In the genomic region with DNA sequence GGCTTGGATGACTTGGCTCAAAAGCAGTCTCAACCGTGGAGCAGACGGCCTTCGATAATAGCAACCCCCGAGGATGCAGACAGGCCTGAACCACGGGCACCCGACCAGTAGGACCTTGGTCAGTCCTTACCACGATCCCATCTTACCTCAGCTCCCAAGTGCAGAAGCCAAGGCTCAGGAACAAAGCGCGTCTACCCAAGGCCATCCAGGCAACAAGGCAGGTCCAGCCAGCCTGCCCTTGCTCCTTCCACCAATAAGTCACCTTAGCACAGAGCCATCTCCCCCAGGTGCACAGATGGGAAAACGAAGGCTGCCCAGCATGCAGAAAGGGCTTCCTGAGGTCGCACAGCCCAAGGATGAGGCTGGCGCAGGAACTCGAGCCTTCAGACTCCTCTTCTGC, we compare ENCODE assay signal across 26 cellular contexts.
DNase-seq lines count a peak whose midpoint lies in the region; ATAC-seq and TF ChIP-seq lines count a peak whose summit lies in the region.
"Had no signal": no experiment of that assay in that cellular context is flagged by ENCODE, and none has a peak within 500 bp of the region (broad histone marks: within the 10 kb centered on the region; RNA-seq: fewer than 3 reads in every experiment).

No MANE protein-coding gene starts in this region.

- no peak for DNase-seq in activated CD8-positive, alpha-beta memory T cell treated with anti-CD3 and anti-CD28 coated beads, Interleukin-2, amount 10 ng/mL, durations not matched to agents 7 days and 5 days
- no peak for DNase-seq in activated CD8-positive, alpha-beta memory T cell treated with anti-CD3 and anti-CD28 coated beads, Interleukin-2, amount 50 U/mL, for 48 hours
- DNase-seq in CD8-positive, alpha-beta T cell, result no peak
- DNase-seq in naive thymus-derived CD4-positive, alpha-beta T cell, result no peak
- DNase-seq in GDM1 (lab: John Stamatoyannopoulos, UW) (no peak), cerebellar nuclear complex (lab: John Stamatoyannopoulos, UW) (no peak), NCI-H82 (lab: John Stamatoyannopoulos, UW) (no peak)
- DNase-seq: activated T-cell treated with anti-CD3 and anti-CD28 coated beads, Interleukin-2, amount 50 U/mL, for 1 hour; anterior cingulate cortex; C1 segment of cervical spinal cord; central memory CD4-positive, alpha-beta T cell; DMS 273 treated with DMSO at 0.1 percent for 48 hours; erythroblast; foreskin fibroblast; H7; heart right ventricle; naive B cell; NCI-H1092; NCI-H2029; NCI-H345; right cardiac atrium had no signal

- no peak overlapping the region for H3K4me3 Mint-ChIP-seq in activated CD8-positive, alpha-beta memory T cell treated with anti-CD3 and anti-CD28 coated beads, Interleukin-2, amount 10 ng/mL, durations not matched to agents 7 days and 5 days
- peak overlapping the region; percentile 53 for H3K4me3 Mint-ChIP-seq in CD8-positive, alpha-beta T cell
- peak overlapping the region; percentile 82 for H3K4me3 Mint-ChIP-seq in activated T-helper 17 cell treated with anti-CD3 and anti-CD28 coated beads, Interleukin-2, amount 50 U/mL, for 72 hours
- peak overlapping the region; percentile 52 to 94 (median 90) for H3K4me3 Mint-ChIP-seq in naive thymus-derived CD4-positive, alpha-beta T cell

- no peak for TF ChIP-seq CTCF in CD8-positive, alpha-beta T cell (IDR thresholded peaks at IDR 0.05)

- peak overlapping the region; percentile 12 for H3K4me3 ChIP-seq in CD8-positive, alpha-beta T cell (ENCODE audit: low read depth, low read length)
- peak overlapping the region; percentile 11 for H3K4me3 ChIP-seq in naive thymus-derived CD4-positive, alpha-beta T cell (ENCODE audit: low read length)
- H3K4me3 ChIP-seq: heart right ventricle, left lung, suprapubic skin had no signal

- POLR2A ChIA-PET in CD8-positive, alpha-beta T cell (lab: Charles Lee), result interaction anchor here (0.6 to 63.2 kb wide), 5 partner anchors 8 to 417 kb away, joined by 3 to 2179 read pairs (median 5); partner anchors contain the start of gene BCL11B
- POLR2A ChIA-PET in naive thymus-derived CD4-positive, alpha-beta T cell (lab: Charles Lee), result interaction anchor here (0.6 to 69.0 kb wide), 8 partner anchors 9 to 1054 kb away, joined by 3 to 2458 read pairs (median 6); partner anchors contain the start of gene BCL11B

- H3K27me3 ChIP-seq in CD8-positive, alpha-beta T cell (ENCODE audit: insufficient read depth, low read length), result no peaks in the 10 kb centered on the region
- H3K27me3 ChIP-seq in naive thymus-derived CD4-positive, alpha-beta T cell (ENCODE audit: control insufficient read depth in 2 of 2, insufficient read depth in 2 of 2, low read length in 2 of 2), result no peaks in the 10 kb centered on the region
- H3K27me3 ChIP-seq: suprapubic skin had no signal

- H3K9me3 ChIP-seq in CD8-positive, alpha-beta T cell (ENCODE audit: low read length), result no peaks in the 10 kb centered on the region
- no peaks in the 10 kb centered on the region for H3K9me3 ChIP-seq in naive thymus-derived CD4-positive, alpha-beta T cell (ENCODE audit: control insufficient read depth in 2 of 3, low read length in 3 of 3)
- H3K9me3 ChIP-seq: heart right ventricle, left lung, suprapubic skin had no signal

- intact Hi-C loops in CD8-positive, alpha-beta T cell (cut with DNase I, micrococcal nuclease), result loop anchor here (5.0 to 10.0 kb wide), 3 partner anchors 1057 to 1737 kb away; no protein-coding TSS in a partner anchor
- intact Hi-C loops in naive thymus-derived CD4-positive, alpha-beta T cell (cut with micrococcal nuclease), result loop anchor here (5.0 to 10.0 kb wide), 7 partner anchors 752 to 1737 kb away; no protein-coding TSS in a partner anchor

- no peak for ATAC-seq in activated CD8-positive, alpha-beta memory T cell treated with anti-CD3 and anti-CD28 coated beads, Interleukin-2, amount 10 ng/mL, durations not matched to agents 7 days and 5 days
- ATAC-seq in CD8-positive, alpha-beta T cell, result no peak
- ATAC-seq in activated T-helper 17 cell treated with anti-CD3 and anti-CD28 coated beads, Interleukin-2, amount 50 U/mL, for 72 hours (replicated peaks), result no peak
- no peak for ATAC-seq in naive thymus-derived CD4-positive, alpha-beta T cell
- ATAC-seq: heart right ventricle, left lung, right cardiac atrium had no signal

- H3K4me1 Mint-ChIP-seq in activated CD8-positive, alpha-beta memory T cell treated with anti-CD3 and anti-CD28 coated beads, Interleukin-2, amount 10 ng/mL, durations not matched to agents 7 days and 5 days, result peaks cover 90% of the 10 kb centered on the region
- H3K4me1 Mint-ChIP-seq in CD8-positive, alpha-beta T cell (ENCODE audit: low read depth), result peaks cover 98% of the 10 kb centered on the region
- H3K4me1 Mint-ChIP-seq in activated T-helper 17 cell treated with anti-CD3 and anti-CD28 coated beads, Interleukin-2, amount 50 U/mL, for 72 hours, result peaks cover 74% of the 10 kb centered on the region
- peaks cover 54 to 100% (median 97%) of the 10 kb centered on the region in 7 donors for H3K4me1 Mint-ChIP-seq in naive thymus-derived CD4-positive, alpha-beta T cell
- H3K4me1 Mint-ChIP-seq: naive B cell had no signal

- CTCF ChIA-PET in activated CD8-positive, alpha-beta memory T cell treated with anti-CD3 and anti-CD28 coated beads, Interleukin-2, amount 10 ng/mL, durations not matched to agents 7 days and 5 days (lab: Charles Lee), result interaction anchor here (0.9 to 2.6 kb wide), 6 partner anchors 20 to 77 kb away, joined by 3 to 9 read pairs (median 6); partner anchors contain the start of gene BCL11B
- CTCF ChIA-PET in CD8-positive, alpha-beta T cell (lab: Charles Lee), result interaction anchor here (0.8 to 12.2 kb wide), 2 partner anchors 42 to 70 kb away, joined by 3 to 120 read pairs; no protein-coding TSS in a partner anchor
- CTCF ChIA-PET in naive thymus-derived CD4-positive, alpha-beta T cell (lab: Charles Lee), result interaction anchor here (0.9 to 2.7 kb wide), 2 partner anchors 20 to 35 kb away, joined by 3 to 10 read pairs; no protein-coding TSS in a partner anchor

- H3K27ac Mint-ChIP-seq in activated CD8-positive, alpha-beta memory T cell treated with anti-CD3 and anti-CD28 coated beads, Interleukin-2, amount 10 ng/mL, durations not matched to agents 7 days and 5 days, result peak overlapping the region; percentile 94
- peak overlapping the region; percentile 99 for H3K27ac Mint-ChIP-seq in CD8-positive, alpha-beta T cell
- H3K27ac Mint-ChIP-seq in activated T-helper 17 cell treated with anti-CD3 and anti-CD28 coated beads, Interleukin-2, amount 50 U/mL, for 72 hours, result peak overlapping the region; percentile 86
- H3K27ac Mint-ChIP-seq in naive thymus-derived CD4-positive, alpha-beta T cell, result peak overlapping the region; percentile 93 to 100 (median 98)
- H3K27ac Mint-ChIP-seq: naive B cell had no signal

- H3K27ac ChIP-seq in CD8-positive, alpha-beta T cell (ENCODE audit: low read depth, low read length), result no peak overlapping the region
- peak overlapping the region; percentile 85 for H3K27ac ChIP-seq in naive thymus-derived CD4-positive, alpha-beta T cell (ENCODE audit: low read depth, low read length)
- H3K27ac ChIP-seq: heart right ventricle, HL-60, left lung, parathyroid adenoma, suprapubic skin had no signal

- no peaks in the 10 kb centered on the region for H3K9me3 Mint-ChIP-seq in activated CD8-positive, alpha-beta memory T cell treated with anti-CD3 and anti-CD28 coated beads, Interleukin-2, amount 10 ng/mL, durations not matched to agents 7 days and 5 days (ENCODE audit: low read depth)
- H3K9me3 Mint-ChIP-seq in CD8-positive, alpha-beta T cell, result no peaks in the 10 kb centered on the region
- H3K9me3 Mint-ChIP-seq in activated T-helper 17 cell treated with anti-CD3 and anti-CD28 coated beads, Interleukin-2, amount 50 U/mL, for 72 hours, result no peaks in the 10 kb centered on the region
- peaks cover 0 to 4% (median 0%) of the 10 kb centered on the region in 11 donors for H3K9me3 Mint-ChIP-seq in naive thymus-derived CD4-positive, alpha-beta T cell

- peaks cover 33% of the 10 kb centered on the region for H3K36me3 ChIP-seq in CD8-positive, alpha-beta T cell (ENCODE audit: insufficient read depth, low read length)
- H3K36me3 ChIP-seq in naive thymus-derived CD4-positive, alpha-beta T cell (ENCODE audit: control insufficient read depth in 2 of 3, insufficient read depth in 3 of 3, low read length in 3 of 3), result peaks cover 6 to 48% (median 21%) of the 10 kb centered on the region in 3 experiments
- H3K36me3 ChIP-seq: heart right ventricle, left lung, suprapubic skin had no signal

- no peaks in the 10 kb centered on the region for H3K27me3 Mint-ChIP-seq in activated CD8-positive, alpha-beta memory T cell treated with anti-CD3 and anti-CD28 coated beads, Interleukin-2, amount 10 ng/mL, durations not matched to agents 7 days and 5 days
- no peaks in the 10 kb centered on the region for H3K27me3 Mint-ChIP-seq in CD8-positive, alpha-beta T cell (ENCODE audit: low read depth)
- no peaks in the 10 kb centered on the region for H3K27me3 Mint-ChIP-seq in activated T-helper 17 cell treated with anti-CD3 and anti-CD28 coated beads, Interleukin-2, amount 50 U/mL, for 72 hours
- no peaks in the 10 kb centered on the region for H3K27me3 Mint-ChIP-seq in naive thymus-derived CD4-positive, alpha-beta T cell
- H3K27me3 Mint-ChIP-seq: naive B cell had no signal

- H3K36me3 Mint-ChIP-seq in activated CD8-positive, alpha-beta memory T cell treated with anti-CD3 and anti-CD28 coated beads, Interleukin-2, amount 10 ng/mL, durations not matched to agents 7 days and 5 days, result peaks cover 28% of the 10 kb centered on the region
- H3K36me3 Mint-ChIP-seq in CD8-positive, alpha-beta T cell, result peaks cover 74% of the 10 kb centered on the region
- H3K36me3 Mint-ChIP-seq in activated T-helper 17 cell treated with anti-CD3 and anti-CD28 coated beads, Interleukin-2, amount 50 U/mL, for 72 hours (ENCODE audit: low read depth), result peaks cover 88% of the 10 kb centered on the region
- H3K36me3 Mint-ChIP-seq in naive thymus-derived CD4-positive, alpha-beta T cell, result peaks cover 0 to 44% (median 31%) of the 10 kb centered on the region in 5 donors
- H3K36me3 Mint-ChIP-seq: naive B cell had no signal

- peaks cover 100% of the 10 kb centered on the region for H3K4me1 ChIP-seq in CD8-positive, alpha-beta T cell (ENCODE audit: insufficient read depth, low read length)
- H3K4me1 ChIP-seq in naive thymus-derived CD4-positive, alpha-beta T cell (ENCODE audit: control insufficient read depth in 2 of 2, insufficient read depth in 2 of 2, low read length in 2 of 2), result peaks cover 84 to 91% of the 10 kb centered on the region in 2 donors
- H3K4me1 ChIP-seq: parathyroid adenoma had no signal
